Comparison of ENCODE assay signal across 22 cellular contexts in genomic region chr1:21843996-21844395, GRCh38. TPM values are rescaled to one million over a fixed set of nuclear protein-coding genes. Genes with fewer than 3 reads are reported as not detected.
DNase-seq lines count a peak whose midpoint lies in the region; ATAC-seq, FAIRE-seq and TF ChIP-seq lines count a peak whose summit lies in the region.
"Had no signal": no experiment of that assay in that cellular context is flagged by ENCODE, and none has a peak within 500 bp of the region (broad histone marks: within the 10 kb centered on the region; RNA-seq: fewer than 3 reads in every experiment).

No MANE protein-coding gene starts in this region.

- no peak overlapping the region for H3K4me3 Mint-ChIP-seq in effector memory CD8-positive, alpha-beta T cell
- H3K4me3 Mint-ChIP-seq: CD4-positive, alpha-beta memory T cell had no signal

- CTCF ChIA-PET in GM12878 (lab: Yijun Ruan, JAX) = no interaction called here

- TF ChIP-seq EP300 in GM12878 (IDR thresholded peaks at IDR 0.05; ENCODE audit: borderline replicate concordance in 1 of 2, control insufficient read depth in 1 of 2, low read depth in 2 of 2, low read length in 2 of 2) = no peak

- no TSS peak for BruUV-seq in GM12878 (replicated peaks; lab: Mats Ljungman, UMichigan)

- no peaks in the 10 kb centered on the region for H3K4me1 Mint-ChIP-seq in effector memory CD8-positive, alpha-beta T cell (ENCODE audit: low read depth in 2 of 2)
- H3K4me1 Mint-ChIP-seq: CD4-positive, alpha-beta memory T cell had no signal

- H3K4me1 ChIP-seq in GM12878 (ENCODE audit: control insufficient read depth, insufficient read depth, low read length) = no peaks in the 10 kb centered on the region
- H3K4me1 ChIP-seq: HAP-1 had no signal

- ATAC-seq in GM12878 (no peak), left lobe of liver (no peak)
- no peak for ATAC-seq in effector memory CD8-positive, alpha-beta T cell (replicated peaks)
- ATAC-seq in activated naive CD4-positive, alpha-beta T cell treated with anti-CD3 and anti-CD28 coated beads, Interleukin-2, amount 50 U/mL, for 72 hours = no peak

- peaks cover 0 to 12% of the 10 kb centered on the region in 2 donors for H3K27me3 Mint-ChIP-seq in effector memory CD8-positive, alpha-beta T cell
- H3K27me3 Mint-ChIP-seq: CD4-positive, alpha-beta memory T cell had no signal

- H3K27me3 ChIP-seq in GM12878 (replicated peaks in 1 of 2; ENCODE audit: control insufficient read depth in 2 of 2, insufficient read depth in 2 of 2, low read length in 1 of 2) = no peaks in the 10 kb centered on the region

- no peak for TF ChIP-seq RAD21 in GM12878 (IDR thresholded peaks at IDR 0.05; ENCODE audit: insufficient read depth, low read depth, low read length)

- no peak overlapping the region for H3K27ac ChIP-seq in GM12878 (ENCODE audit: control insufficient read depth, insufficient read depth)

- WGBS in GM12878 (ENCODE audit: insufficient coverage, insufficient replicate concordance, low lambda C conversion rate, missing lambda C conversion rate) = 72% methylated on average over 10 of the region's 11 CpGs

- no peaks in the 10 kb centered on the region for H3K36me3 Mint-ChIP-seq in effector memory CD8-positive, alpha-beta T cell (ENCODE audit: insufficient read depth)
- no peaks in the 10 kb centered on the region for H3K36me3 Mint-ChIP-seq in activated naive CD4-positive, alpha-beta T cell treated with anti-CD3 and anti-CD28 coated beads, Interleukin-2, amount 50 U/mL, for 72 hours
- H3K36me3 Mint-ChIP-seq: CD4-positive, alpha-beta memory T cell had no signal

- POLR2A ChIA-PET in GM12878 (lab: Charles Lee) = no interaction called here

- in situ Hi-C loops in GM12878 (cut with MboI) = no loop called here

- TF ChIP-seq CTCF in GM12878 (IDR thresholded peaks at IDR 0.05 in 2 of 3, conservative IDR thresholded peaks at IDR 0.05 in 1 of 3; ENCODE audit: control insufficient read depth in 2 of 3, extremely low read depth in 1 of 3, insufficient read depth in 1 of 3, low read depth in 3 of 3, low read length in 3 of 3) = no peak

- RAD21 ChIA-PET in GM12878 (lab: Charles Lee; ENCODE audit: unreplicated experiment) = no interaction called here

- H3K9me3 ChIP-seq in GM12878 (replicated peaks; ENCODE audit: control insufficient read depth, insufficient read depth, low read length) = no peaks in the 10 kb centered on the region
- H3K9me3 ChIP-seq: HAP-1 had no signal

- H3K36me3 ChIP-seq in GM12878 (ENCODE audit: control insufficient read depth in 2 of 2, insufficient read depth in 2 of 2, low read length in 1 of 2) = no peaks in the 10 kb centered on the region

- TF ChIP-seq POLR2A in GM12878 (IDR thresholded peaks at IDR 0.05; ENCODE audit: low read depth, low read length) = no peak

- no peaks in the 10 kb centered on the region for H3K79me2 ChIP-seq in GM12878 (ENCODE audit: control insufficient read depth, insufficient read depth, low read length)

- intact Hi-C loops in GM12878 (cut with micrococcal nuclease; ENCODE audit: unreplicated experiment) = no loop called here

- H3K4me3 ChIP-seq in GM12878 = no peak overlapping the region
- H3K4me3 ChIP-seq: HAP-1 had no signal

- no peak for DNase-seq in GM12878 (ENCODE audit: low read depth, low spot score)
- peak; percentile 44 for DNase-seq in left lobe of liver (ENCODE audit: low spot score)
- DNase-seq in urothelium cell line (ENCODE audit: low spot score) = no peak
- no peak for DNase-seq in effector memory CD8-positive, alpha-beta T cell
- no peak for DNase-seq in NCI-H1105 treated with DMSO at 0.1 percent for 48 hours (lab: John Stamatoyannopoulos, UW)
- no peak for DNase-seq in activated naive CD4-positive, alpha-beta T cell treated with anti-CD3 and anti-CD28 coated beads, Interleukin-2, amount 50 U/mL, for 72 hours (ENCODE audit: low spot score in 2 of 2)
- DNase-seq: C1 segment of cervical spinal cord; Calu3; CD4-positive, alpha-beta memory T cell; COR-L47; DMS53; DMS79 treated with DMSO at 0.1 percent for 48 hours; GF-D8; GOT3 had no signal

- no peak overlapping the region for H3K9ac ChIP-seq in GM12878 (ENCODE audit: control insufficient read depth, insufficient read depth, low read length)

- H3K9me3 Mint-ChIP-seq in effector memory CD8-positive, alpha-beta T cell = no peaks in the 10 kb centered on the region
- H3K9me3 Mint-ChIP-seq in activated naive CD4-positive, alpha-beta T cell treated with anti-CD3 and anti-CD28 coated beads, Interleukin-2, amount 50 U/mL, for 72 hours = no peaks in the 10 kb centered on the region
- H3K9me3 Mint-ChIP-seq: CD4-positive, alpha-beta memory T cell had no signal

- H3K27ac Mint-ChIP-seq in effector memory CD8-positive, alpha-beta T cell = no peak overlapping the region
- H3K27ac Mint-ChIP-seq in activated naive CD4-positive, alpha-beta T cell treated with anti-CD3 and anti-CD28 coated beads, Interleukin-2, amount 50 U/mL, for 72 hours = peak overlapping the region in 1 of 2 donors; percentile 22

- no peaks in the 10 kb centered on the region for H4K20me1 ChIP-seq in GM12878 (ENCODE audit: control insufficient read depth, insufficient read depth)

- FAIRE-seq in GM12878 (lab: Jason Lieb, UNC) = no peak
- FAIRE-seq in urothelium cell line (lab: Jason Lieb, UNC) = peak; percentile 30
- FAIRE-seq: GM12892, H54 had no signal

- H2AFZ ChIP-seq in GM12878 (ENCODE audit: control insufficient read depth, low read depth, low read length) = no peak overlapping the region

- no peak overlapping the region for H3K4me2 ChIP-seq in GM12878 (ENCODE audit: control insufficient read depth, insufficient read depth)

- SMC1A ChIA-PET in GM12878 (lab: Charles Lee; ENCODE audit: uncharacterized antibody, unreplicated experiment) = no interaction called here

TF ChIP-seq in GM12878, 131 proteins besides CTCF, POLR2A, EP300 and RAD21:
- TF ChIP-seq USF1 (IDR thresholded peaks at IDR 0.05; ENCODE audit: borderline replicate concordance, extremely low read length, insufficient read depth, low read depth, low read length) (peak; percentile 18), CEBPB (IDR thresholded peaks at IDR 0.05; ENCODE audit: borderline replicate concordance in 1 of 2, low read depth in 2 of 2, low read length in 2 of 2) (no peak)

RNA-seq across cellular contexts. Expression of gene LDLRAD2, which starts 31.9 kb away (rescaled TPM):
- not detected in 2 replicates for total RNA-seq in GM12878 (2013; cell fraction: nucleolus; rRNA removed)
- total RNA-seq in GM12878 (2014; rRNA removed) (0.23 TPM in 1 of 2 replicates, not detected in the other), GM12878 (2014; rRNA removed; fragmentation: Illumina TruSeq; extraction: Trizol) (not detected in 2 replicates), GM12878 (2021) (0.08 TPM in 1 of 2 replicates, not detected in the other), left lobe of liver (not detected)
- polyA plus RNA-seq in GM12878 (2011; ENCODE audit: low read depth) = not detected
- polyA plus RNA-seq in GM12878 (2011; rRNA removed) (not detected in 2 replicates), GM12878 (2014; fragmentation: Illumina TruSeq; extraction: Trizol) (not detected in 2 replicates), GM12878 (2014; fragmentation: Nextera tagmentation; extraction: Ambion mirVana) (under 1 TPM in 1 of 2 experiments, not detected in 1; 0.11 TPM), GM12878 (2014; rRNA removed) (0.04 TPM in 1 of 2 replicates, not detected in the other), GM12878 (2016; fragmentation: Nextera tagmentation; extraction: Ambion mirVana) (not detected)
- polyA plus RNA-seq in GM12878 (2011; cell fraction: cytosol; rRNA removed) = 0.01 TPM in 1 of 2 replicates, not detected in the other
- polyA plus RNA-seq in GM12878 (2011; cell fraction: nucleus; rRNA removed) = 0.04 and 0.06 TPM in 2 replicates
- polyA plus RNA-seq in GM12878 (2012) = 0.13 and 0.28 TPM in 2 replicates
- not detected in 2 replicates for polyA minus RNA-seq in GM12878 (2011; rRNA and poly(A)+ RNA removed)
- polyA minus RNA-seq in GM12878 (2011; cell fraction: cytosol; rRNA and poly(A)+ RNA removed) = not detected in 2 replicates
- not detected in 2 replicates for polyA minus RNA-seq in GM12878 (2011; cell fraction: nucleus; rRNA and poly(A)+ RNA removed)
- under 1 TPM in 1 of 2 donors, not detected in 1; 0.08 TPM for total RNA-seq in activated naive CD4-positive, alpha-beta T cell treated with anti-CD3 and anti-CD28 coated beads, Interleukin-2, amount 50 U/mL, for 72 hours
- total RNA-seq: A172; A673; Calu3; CD4-positive, alpha-beta memory T cell; Daoy; G401 had no signal
- polyA plus RNA-seq: BJ; CD4-positive, alpha-beta memory T cell had no signal
